14 cellular contexts compared by ENCODE assay signal in the genomic region with DNA sequence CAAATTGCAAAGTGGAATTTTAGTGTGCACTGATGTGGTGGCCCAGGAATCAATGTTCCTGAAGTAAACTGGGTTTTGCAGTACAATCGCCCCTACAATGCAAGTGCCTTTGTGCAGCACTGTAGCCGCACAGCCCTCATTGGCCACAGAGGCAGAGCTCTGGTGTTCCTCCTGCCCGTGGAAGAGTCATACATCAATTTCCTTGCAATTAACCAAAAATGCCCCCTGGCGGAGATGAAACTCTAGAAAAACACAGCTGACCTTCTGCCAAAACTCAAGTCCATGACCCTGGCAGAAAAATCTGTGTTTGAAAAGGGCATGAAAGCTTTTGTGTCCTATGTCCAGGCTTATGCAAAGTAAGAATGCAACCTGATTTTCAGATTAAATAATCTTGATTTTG.
DNase-seq lines count a peak whose midpoint lies in the region; ATAC-seq and TF ChIP-seq lines count a peak whose summit lies in the region.
"Had no signal": no experiment of that assay in that cellular context is flagged by ENCODE, and none has a peak within 500 bp of the region (broad histone marks: within the 10 kb centered on the region; RNA-seq: fewer than 3 reads in every experiment).

No MANE protein-coding gene starts in this region.

- TF ChIP-seq POLR2A in adrenal gland (IDR thresholded peaks at IDR 0.05): no peak

- peak; percentile 8 for TF ChIP-seq CTCF in GM12865 (IDR thresholded peaks at IDR 0.05; ENCODE audit: insufficient read depth, low read depth, low read length, missing control alignments)
- TF ChIP-seq CTCF in LNCaP clone FGC (IDR thresholded peaks at IDR 0.05; ENCODE audit: control insufficient read depth, extremely low read depth, insufficient read depth): peak; percentile 12; the same call in 1 of the 2 replicates
- peak in 4 of 6 experiments; percentile 11 to 19 (median 15) for TF ChIP-seq CTCF in adrenal gland (IDR thresholded peaks at IDR 0.05)

- no peaks in the 10 kb centered on the region for H3K36me3 ChIP-seq in adrenal gland (replicated peaks in 1 of 2)
- no peaks in the 10 kb centered on the region for H3K36me3 ChIP-seq in mesendoderm (ENCODE audit: control insufficient read depth, insufficient read depth, low read length)

- no peak overlapping the region for H3K4ac ChIP-seq in mesendoderm (ENCODE audit: low read depth, low read length)

- H4K8ac ChIP-seq in mesendoderm (ENCODE audit: low read depth, low read length): no peak overlapping the region

- no peak overlapping the region for H4K5ac ChIP-seq in mesendoderm (ENCODE audit: low read length)

- H3K23ac ChIP-seq in mesendoderm (ENCODE audit: low read length): no peak overlapping the region

- no peak for ATAC-seq in HG02884 (IDR thresholded peaks at IDR 0.05; ENCODE audit: unreplicated experiment)
- ATAC-seq: left lobe of liver; stimulated activated memory B cell treated with anti-CD40 and anti-IgM and Interleukin-4, amounts not matched to agents 10 μg/mL and 1 μg/mL and 100 μg/mL, for 72 hours had no signal

- H3K4me1 ChIP-seq in adrenal gland (replicated peaks in 1 of 2): no peaks in the 10 kb centered on the region
- H3K4me1 ChIP-seq in mesendoderm (ENCODE audit: control insufficient read depth, low read depth, low read length): peaks cover 2% of the 10 kb centered on the region

- no peak overlapping the region for H2BK120ac ChIP-seq in mesendoderm (ENCODE audit: low read depth, low read length)

- no peaks in the 10 kb centered on the region for H3K79me1 ChIP-seq in mesendoderm (ENCODE audit: low read length)

- intact Hi-C loops in adrenal gland (cut with DNase I): no loop called here

- 46 to 53% (median 51%) methylated on average over 4 of the region's 4 CpGs for WGBS in adrenal gland, 4 donors
- WGBS in mesendoderm (ENCODE audit: extremely low coverage, insufficient coverage, low lambda C conversion rate): no CpG with 5 or more reads among the region's 4 CpGs

- no peak overlapping the region for H3K56ac ChIP-seq in mesendoderm (ENCODE audit: low read length)

- H3K18ac ChIP-seq in mesendoderm (ENCODE audit: low read length): no peak overlapping the region

- H3K27ac ChIP-seq in adrenal gland: no peak overlapping the region
- H3K27ac ChIP-seq in mesendoderm (ENCODE audit: low read depth, low read length): no peak overlapping the region

- H2BK15ac ChIP-seq in mesendoderm (replicated peaks; ENCODE audit: low read depth): no peak overlapping the region

- H3K4me2 ChIP-seq in mesendoderm (ENCODE audit: low read length): no peak overlapping the region

- no peak overlapping the region for H3K4me3 ChIP-seq in GM12865 (ENCODE audit: low read depth, low read length)
- no peak overlapping the region for H3K4me3 ChIP-seq in LNCaP clone FGC (ENCODE audit: low read depth, low read length)
- H3K4me3 ChIP-seq in adrenal gland: no peak overlapping the region
- H3K4me3 ChIP-seq in mesendoderm (ENCODE audit: low read length): no peak overlapping the region

- H3K9me3 ChIP-seq in adrenal gland (replicated peaks in 1 of 3): no peaks in the 10 kb centered on the region

- H3K27me3 ChIP-seq in adrenal gland (no peaks in the 10 kb centered on the region), mesendoderm (ENCODE audit: insufficient read depth, low read length, poor library complexity) (no peaks in the 10 kb centered on the region)

- no peak overlapping the region for H2AK5ac ChIP-seq in mesendoderm (ENCODE audit: low read length)

- H3K79me2 ChIP-seq in mesendoderm (ENCODE audit: control insufficient read depth, insufficient read depth, low read length): no peaks in the 10 kb centered on the region

- H3K9ac ChIP-seq in mesendoderm (ENCODE audit: low read length): no peak overlapping the region

- no peak for DNase-seq in GM12865 (ENCODE audit: low read depth)
- DNase-seq in LNCaP clone FGC (ENCODE audit: low read depth): no peak
- DNase-seq in adrenal gland: peak in 2 of 7 donors; percentile 12 to 58
- DNase-seq in mesendoderm: peak; percentile 46
- DNase-seq in activated effector memory CD4-positive, alpha-beta T cell treated with anti-CD3 and anti-CD28 coated beads, Interleukin-2, amount 50 U/mL, for 16 hours: no peak
- no peak for DNase-seq in HPDE6-E6E7 (ENCODE audit: extremely low spot score)
- DNase-seq in medulla oblongata (ENCODE audit: extremely low spot score): no peak
- DNase-seq: activated CD4-positive, alpha-beta T cell treated with anti-CD3 and anti-CD28 coated beads for 4 hours; NCI-H2171; occipital lobe; stimulated activated CD4-positive, alpha-beta T cell treated with anti-CD3 and anti-CD28 coated beads, Interleukin-1b, Interleukin-23, amount 100 ng/mL, for 48 hours had no signal

- H2BK5ac ChIP-seq in mesendoderm (ENCODE audit: low read length): no peak overlapping the region
